Comparison of ENCODE assay signal across 10 cellular contexts in genomic region chr20:41050361-41051019, GRCh38. TPM values are rescaled to one million over a fixed set of nuclear protein-coding genes. Genes with fewer than 3 reads are reported as not detected.
A peak's percentile ranks its signal among the peaks of the same experiment; 100 is the strongest.
DNase-seq lines count a peak whose midpoint lies in the region; ATAC-seq and TF ChIP-seq lines count a peak whose summit lies in the region.
"Had no signal": no experiment of that assay in that cellular context is flagged by ENCODE, and none has a peak within 500 bp of the region (broad histone marks: within the 10 kb centered on the region; RNA-seq: fewer than 3 reads in every experiment).

No MANE protein-coding gene starts in this region.

- DNase-seq in CD1c-positive myeloid dendritic cell (ENCODE audit: extremely low spot score) (peak; percentile 35), astrocyte of the hippocampus (ENCODE audit: low read depth, low spot score) (peak; percentile 57), natural killer cell (no peak), pons (ENCODE audit: low spot score) (no peak), NCI-H748 treated with DMSO at 0.1 percent for 48 hours (lab: John Stamatoyannopoulos, UW) (no peak), SHP77 treated with DMSO at 0.1 percent for 48 hours (lab: John Stamatoyannopoulos, UW) (no peak), DMS 273 treated with DMSO at 0.1 percent for 48 hours (lab: John Stamatoyannopoulos, UW) (no peak)
- DNase-seq: RPMI8226 had no signal

- peaks cover 93 to 94% of the 10 kb centered on the region in 2 donors for H3K4me1 Mint-ChIP-seq in natural killer cell

- TF ChIP-seq CTCF in KMS-11 (conservative IDR thresholded peaks at IDR 0.05; ENCODE audit: low read depth, low read length) (no peak), natural killer cell (IDR thresholded peaks at IDR 0.05) (no peak)

- H3K27me3 Mint-ChIP-seq in natural killer cell (ENCODE audit: low read depth in 2 of 2), result no peaks in the 10 kb centered on the region

- ATAC-seq in natural killer cell, result no peak

- no peaks in the 10 kb centered on the region for H3K9me3 Mint-ChIP-seq in natural killer cell

- peak overlapping the region; percentile 81 to 94 for H3K27ac Mint-ChIP-seq in natural killer cell

- H3K9ac ChIP-seq in KMS-11, result no peak overlapping the region

- peaks cover 41% of the 10 kb centered on the region for H4K20me1 ChIP-seq in KMS-11 (ENCODE audit: insufficient read depth)

- H2AFZ ChIP-seq in KMS-11 (ENCODE audit: low read depth), result no peak overlapping the region

- H3K4me2 ChIP-seq in KMS-11, result peak overlapping the region; percentile 88

- peaks cover 100% of the 10 kb centered on the region for H3K79me2 ChIP-seq in KMS-11 (ENCODE audit: insufficient read depth, low read depth)

- no peak overlapping the region for H3K4me3 ChIP-seq in KMS-11 (IDR thresholded peaks at IDR 0.05; ENCODE audit: insufficient read depth, low read depth, low read length)
- H3K4me3 ChIP-seq: thoracic aorta had no signal

- no peaks in the 10 kb centered on the region for H3K36me3 Mint-ChIP-seq in natural killer cell

- H3K4me3 Mint-ChIP-seq in natural killer cell, result peak overlapping the region; percentile 81

- peak overlapping the region; percentile 57; the same call in 1 of the 2 replicates for H3K27ac ChIP-seq in KMS-11
- H3K27ac ChIP-seq: thoracic aorta had no signal

- intact Hi-C loops in natural killer cell (cut with micrococcal nuclease), result no loop called here

- H3K27me3 ChIP-seq in KMS-11 (ENCODE audit: insufficient read depth, low read depth), result no peaks in the 10 kb centered on the region

- no peaks in the 10 kb centered on the region for H3K36me3 ChIP-seq in KMS-11 (ENCODE audit: insufficient read depth)
- H3K36me3 ChIP-seq: thoracic aorta had no signal

- H3K4me1 ChIP-seq in KMS-11 (ENCODE audit: low read depth, poor library complexity, severe bottlenecking), result peaks cover 96% of the 10 kb centered on the region

RNA-seq across cellular contexts. Expression of gene TOP1, which starts 21.9 kb away (rescaled TPM):
- total RNA-seq in natural killer cell, result 10 to 100 TPM; 32.2 to 36.3 (median 36.3) TPM

Comparison
In these comparisons a context has a peak if more than half of its experiments do, and no peak if none do; other contexts are left out.
1. DNase-seq: peak in CD1c-positive myeloid dendritic cell (single experiment) and astrocyte of the hippocampus (single experiment); none in natural killer cell (single experiment), pons (single experiment), NCI-H748 treated with DMSO at 0.1 percent for 48 hours (single experiment), SHP77 treated with DMSO at 0.1 percent for 48 hours (single experiment) and DMS 273 treated with DMSO at 0.1 percent for 48 hours (single experiment).